Comparison of ENCODE assay signal across 9 cellular contexts in the genomic region with DNA sequence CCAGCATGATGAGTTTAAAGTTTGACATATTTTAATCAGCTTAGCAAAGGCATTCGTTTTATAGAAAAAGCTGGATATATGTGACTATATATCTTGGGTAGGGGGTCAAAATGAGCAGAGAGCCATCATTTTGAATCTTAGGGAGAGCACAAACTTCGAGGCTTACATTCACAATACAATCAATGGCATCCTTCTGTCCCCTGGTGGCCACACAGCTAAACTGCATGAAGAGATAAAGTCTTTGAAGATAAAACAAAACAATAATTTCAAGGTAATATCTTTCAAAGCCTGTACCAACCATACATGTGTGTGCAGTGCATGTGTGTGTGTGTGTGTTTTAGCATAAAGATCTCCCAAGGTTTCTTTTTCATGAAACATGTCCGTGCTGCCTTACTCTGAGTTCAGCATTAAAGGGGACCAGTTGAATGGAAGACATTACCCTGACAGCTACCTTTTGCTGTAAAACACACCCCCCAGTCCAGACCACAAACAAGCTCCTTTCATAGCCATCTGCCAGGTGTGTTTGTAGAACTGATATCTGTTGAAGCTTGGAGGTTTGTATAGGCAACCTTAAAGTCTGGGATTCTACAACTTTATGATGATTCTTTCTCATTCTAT. TPM values are rescaled to one million over a fixed set of nuclear protein-coding genes. Genes with fewer than 3 reads are reported as not detected.
DNase-seq lines count a peak whose midpoint lies in the region; ATAC-seq lines count a peak whose summit lies in the region.
"Had no signal": no experiment of that assay in that cellular context is flagged by ENCODE, and none has a peak within 500 bp of the region (broad histone marks: within the 10 kb centered on the region; RNA-seq: fewer than 3 reads in every experiment).

No MANE protein-coding gene starts in this region.

- no peak overlapping the region for H3K4me2 ChIP-seq in mesenchymal stem cell (ENCODE audit: low read length, poor library complexity, severe bottlenecking)

- peaks cover 4% of the 10 kb centered on the region for H3K4me1 ChIP-seq in CD4-positive, CD25-positive, alpha-beta regulatory T cell (ENCODE audit: control insufficient read depth, insufficient read depth, low read length, poor library complexity, severe bottlenecking)
- no peaks in the 10 kb centered on the region for H3K4me1 ChIP-seq in mesenchymal stem cell (ENCODE audit: control insufficient read depth, insufficient read depth, low read depth, low read length)

- H2AFZ ChIP-seq in mesenchymal stem cell (ENCODE audit: low read depth, low read length): no peak overlapping the region

- no peaks in the 10 kb centered on the region for H3K27me3 ChIP-seq in CD4-positive, CD25-positive, alpha-beta regulatory T cell (ENCODE audit: control insufficient read depth, insufficient read depth, low read length)
- H3K27me3 ChIP-seq in mesenchymal stem cell (ENCODE audit: control insufficient read depth in 1 of 2, insufficient read depth in 1 of 2, low read length in 2 of 2): peaks cover 0 to 8% of the 10 kb centered on the region in 2 experiments

- peak; percentile 28 to 66 (median 62) for DNase-seq in CD4-positive, CD25-positive, alpha-beta regulatory T cell
- DNase-seq in KBM-7 (peak; percentile 77), T-helper 9 cell (peak; percentile 34), cerebellum (ENCODE audit: low spot score) (peak; percentile 10), mesenchymal stem cell (peak; percentile 37), superior temporal gyrus (ENCODE audit: extremely low spot score) (peak; percentile 61)

- WGBS in mesenchymal stem cell: 0% methylated on average over 1 of the region's 3 CpGs

- H3K27ac Mint-ChIP-seq in CD4-positive, CD25-positive, alpha-beta regulatory T cell: peak overlapping the region in 1 of 3 donors; percentile 78
- H3K27ac Mint-ChIP-seq: T-helper 1 cell treated with Interleukin-12 subunit alpha and Interleukin-12 subunit beta and Interleukin-4 antibody, amounts not matched to agents 30 μg/mL and 1 μg/mL, for 36 hours had no signal

- in situ Hi-C loops in KBM-7 (cut with MboI; ENCODE audit: low pct_unique_long_range_greater_than_20kb, low sequenced_read_pairs): loop anchor here (10.0 kb wide), 1 partner anchor 71 kb away; no protein-coding TSS in a partner anchor

- no peaks in the 10 kb centered on the region for H3K9me3 Mint-ChIP-seq in CD4-positive, CD25-positive, alpha-beta regulatory T cell
- H3K9me3 Mint-ChIP-seq: T-helper 1 cell treated with Interleukin-12 subunit alpha and Interleukin-12 subunit beta and Interleukin-4 antibody, amounts not matched to agents 30 μg/mL and 1 μg/mL, for 36 hours had no signal

- peaks cover 4 to 23% (median 15%) of the 10 kb centered on the region in 4 donors for H3K4me1 Mint-ChIP-seq in CD4-positive, CD25-positive, alpha-beta regulatory T cell

- no peak overlapping the region for H3K14ac ChIP-seq in mesenchymal stem cell (ENCODE audit: low read length in 2 of 2)

- no peaks in the 10 kb centered on the region for H3K36me3 Mint-ChIP-seq in CD4-positive, CD25-positive, alpha-beta regulatory T cell

- no peak overlapping the region for H3K4me3 Mint-ChIP-seq in CD4-positive, CD25-positive, alpha-beta regulatory T cell
- H3K4me3 Mint-ChIP-seq: T-helper 1 cell treated with Interleukin-12 subunit alpha and Interleukin-12 subunit beta and Interleukin-4 antibody, amounts not matched to agents 30 μg/mL and 1 μg/mL, for 36 hours had no signal

- H3K4me3 ChIP-seq in CD4-positive, CD25-positive, alpha-beta regulatory T cell (ENCODE audit: low read depth, low read length): no peak overlapping the region
- H3K4me3 ChIP-seq in mesenchymal stem cell (ENCODE audit: insufficient read depth in 1 of 2, low read depth in 1 of 2, low read length in 2 of 2): no peak overlapping the region

- no peaks in the 10 kb centered on the region for H3K9me3 ChIP-seq in CD4-positive, CD25-positive, alpha-beta regulatory T cell (ENCODE audit: control insufficient read depth in 2 of 2, low read length in 2 of 2)
- no peaks in the 10 kb centered on the region for H3K9me3 ChIP-seq in mesenchymal stem cell (ENCODE audit: control insufficient read depth, low read length)

- no peaks in the 10 kb centered on the region for H3K27me3 Mint-ChIP-seq in CD4-positive, CD25-positive, alpha-beta regulatory T cell

- no peak overlapping the region for H3K18ac ChIP-seq in mesenchymal stem cell (ENCODE audit: low read depth in 1 of 2, low read length in 2 of 2)

- peak; percentile 55 to 57 for ATAC-seq in CD4-positive, CD25-positive, alpha-beta regulatory T cell (ENCODE audit: low read depth in 2 of 2)
- ATAC-seq in GM18867 (IDR thresholded peaks at IDR 0.05; ENCODE audit: unreplicated experiment) (peak; percentile 71), GM18873 (IDR thresholded peaks at IDR 0.05; ENCODE audit: low FRiP score, unreplicated experiment) (no peak)

- no peaks in the 10 kb centered on the region for H3K79me1 ChIP-seq in mesenchymal stem cell (replicated peaks; ENCODE audit: low read length, poor library complexity, severe bottlenecking)

- no peak overlapping the region for H4K8ac ChIP-seq in mesenchymal stem cell (ENCODE audit: low read length)

- H2BK15ac ChIP-seq in mesenchymal stem cell (ENCODE audit: low read depth, poor library complexity, severe bottlenecking): no peak overlapping the region

- no peak overlapping the region for H2AK5ac ChIP-seq in mesenchymal stem cell (ENCODE audit: low read length, severe bottlenecking)

- no peak overlapping the region for H2BK12ac ChIP-seq in mesenchymal stem cell (ENCODE audit: low read length in 2 of 2)

- no peak overlapping the region for H2BK120ac ChIP-seq in mesenchymal stem cell (ENCODE audit: low read depth, low read length)

- H2BK5ac ChIP-seq in mesenchymal stem cell (ENCODE audit: low read depth, low read length, poor library complexity, severe bottlenecking): no peak overlapping the region

- H3K9ac ChIP-seq in mesenchymal stem cell (ENCODE audit: low read length): no peak overlapping the region

- H3K23ac ChIP-seq in mesenchymal stem cell (ENCODE audit: low read length in 2 of 2): no peak overlapping the region

- H3K36me3 ChIP-seq in CD4-positive, CD25-positive, alpha-beta regulatory T cell (ENCODE audit: control insufficient read depth, insufficient read depth, low read length): no peaks in the 10 kb centered on the region
- no peaks in the 10 kb centered on the region for H3K36me3 ChIP-seq in mesenchymal stem cell (ENCODE audit: control insufficient read depth in 1 of 2, insufficient read depth in 2 of 2, low read depth in 1 of 2, low read length in 2 of 2)

- H3K27ac ChIP-seq in CD4-positive, CD25-positive, alpha-beta regulatory T cell (ENCODE audit: insufficient read depth, low read length, poor library complexity, severe bottlenecking): no peak overlapping the region
- H3K27ac ChIP-seq in mesenchymal stem cell (ENCODE audit: low read length, poor library complexity, severe bottlenecking): no peak overlapping the region

- H3K4ac ChIP-seq in mesenchymal stem cell (ENCODE audit: low read depth in 1 of 2, low read length in 2 of 2): no peak overlapping the region

- no peak overlapping the region for H4K91ac ChIP-seq in mesenchymal stem cell (ENCODE audit: low read length)

RNA-seq across cellular contexts. Expression of gene DYNLT3, which starts 22.0 kb away (rescaled TPM):
- 18.8 TPM for total RNA-seq in CD4-positive, CD25-positive, alpha-beta regulatory T cell
- 10 to 100 TPM; 25.0 to 32.5 (median 26.5) TPM for polyA plus RNA-seq in CD4-positive, CD25-positive, alpha-beta regulatory T cell
- total RNA-seq in cerebellum: 22.5 TPM
- polyA plus RNA-seq in mesenchymal stem cell (2013, experiment 1 of 2): 24.0 TPM
- polyA plus RNA-seq in mesenchymal stem cell (2013, experiment 2 of 2): 25.5 TPM

RNA-seq across cellular contexts. Expression of gene CYBB, which starts 45.5 kb away (rescaled TPM):
- 0.25 TPM for total RNA-seq in CD4-positive, CD25-positive, alpha-beta regulatory T cell
- 1 to 10 TPM in 1 of 4 donors, under 1 TPM in 2, not detected in 1; 0.19 to 1.2 (median 0.60) TPM for polyA plus RNA-seq in CD4-positive, CD25-positive, alpha-beta regulatory T cell
- 10.3 TPM for total RNA-seq in cerebellum
- not detected for polyA plus RNA-seq in mesenchymal stem cell (2013, experiment 1 of 2)
- not detected for polyA plus RNA-seq in mesenchymal stem cell (2013, experiment 2 of 2)

Comparison
In these comparisons a context has a peak if more than half of its experiments do, and no peak if none do; other contexts are left out.
1. DNase-seq: peak in every context shown above with its lines; median percentile 77 in KBM-7; 62 in CD4-positive, CD25-positive, alpha-beta regulatory T cell; 61 in superior temporal gyrus; 37 in mesenchymal stem cell; 34 in T-helper 9 cell; 10 in cerebellum.